9 cellular contexts compared by ENCODE assay signal in genomic region chr16:30785126-30786106, GRCh38. TPM values are rescaled to one million over a fixed set of nuclear protein-coding genes. Genes with fewer than 3 reads are reported as not detected.
DNase-seq lines count a peak whose midpoint lies in the region; ATAC-seq, FAIRE-seq and TF ChIP-seq lines count a peak whose summit lies in the region.
"Had no signal": no experiment of that assay in that cellular context is flagged by ENCODE, and none has a peak within 500 bp of the region (broad histone marks: within the 10 kb centered on the region; RNA-seq: fewer than 3 reads in every experiment).

No MANE protein-coding gene starts in this region.

- H3K27ac ChIP-seq in astrocyte (ENCODE audit: low read depth, low read length) (peak overlapping the region; percentile 52), suprapubic skin (no peak overlapping the region), kidney (ENCODE audit: low read depth in 2 of 2, low read length in 2 of 2) (no peak overlapping the region)

- H3K4me2 ChIP-seq in astrocyte (ENCODE audit: low read length) = peak overlapping the region; percentile 99

- H3K36me3 ChIP-seq in astrocyte (ENCODE audit: insufficient read depth, low read length) = peaks cover 3% of the 10 kb centered on the region
- no peaks in the 10 kb centered on the region for H3K36me3 ChIP-seq in kidney epithelial cell (ENCODE audit: control insufficient read depth, insufficient read depth, low read length)
- H3K36me3 ChIP-seq in suprapubic skin = peaks cover 31% of the 10 kb centered on the region
- peaks cover 5 to 9% of the 10 kb centered on the region in 2 donors for H3K36me3 ChIP-seq in kidney (ENCODE audit: control insufficient read depth in 1 of 2, insufficient read depth in 2 of 2, low read length in 2 of 2)

- peaks cover 18% of the 10 kb centered on the region for H3K36me3 Mint-ChIP-seq in activated T-cell treated with anti-CD3 and anti-CD28 coated beads, Interleukin-2, amount 50 U/mL, for 24 hours (ENCODE audit: low read depth)
- H3K36me3 Mint-ChIP-seq in astrocyte (ENCODE audit: low read depth, unreplicated experiment) = peaks cover 7% of the 10 kb centered on the region

- no peak for TF ChIP-seq CTCF in astrocyte (IDR thresholded peaks at IDR 0.05; ENCODE audit: insufficient read depth, low read depth, low read length)
- TF ChIP-seq CTCF in kidney epithelial cell (IDR thresholded peaks at IDR 0.05; ENCODE audit: insufficient read depth, low read length, poor library complexity, severe bottlenecking) = no peak
- no peak for TF ChIP-seq CTCF in suprapubic skin (IDR thresholded peaks at IDR 0.05)
- TF ChIP-seq CTCF in kidney (IDR thresholded peaks at IDR 0.05; ENCODE audit: borderline replicate concordance, extremely low read depth, insufficient read depth) = no peak

- H3K27me3 ChIP-seq in astrocyte (ENCODE audit: insufficient read depth, low read length) = no peaks in the 10 kb centered on the region
- H3K27me3 ChIP-seq in kidney epithelial cell (ENCODE audit: control insufficient read depth, insufficient read depth, low read length) = no peaks in the 10 kb centered on the region
- H3K27me3 ChIP-seq in suprapubic skin = no peaks in the 10 kb centered on the region

- H3K9me3 ChIP-seq in astrocyte (ENCODE audit: insufficient read depth, low read depth, low read length) (no peaks in the 10 kb centered on the region), suprapubic skin (no peaks in the 10 kb centered on the region), kidney (ENCODE audit: control insufficient read depth in 1 of 2, low read length in 2 of 2) (no peaks in the 10 kb centered on the region)

- peaks cover 4% of the 10 kb centered on the region for H3K27me3 Mint-ChIP-seq in activated T-cell treated with anti-CD3 and anti-CD28 coated beads, Interleukin-2, amount 50 U/mL, for 24 hours
- H3K27me3 Mint-ChIP-seq in astrocyte (ENCODE audit: low read depth, unreplicated experiment) = no peaks in the 10 kb centered on the region

- H3K4me1 ChIP-seq in astrocyte (ENCODE audit: insufficient read depth, low read length) (peaks cover 12% of the 10 kb centered on the region), suprapubic skin (peaks cover 27% of the 10 kb centered on the region), kidney (ENCODE audit: control insufficient read depth in 1 of 2, insufficient read depth in 1 of 2, low read depth in 1 of 2, low read length in 2 of 2) (peaks cover 0 to 6% of the 10 kb centered on the region in 2 donors)

- TF ChIP-seq POLR2A in suprapubic skin (IDR thresholded peaks at IDR 0.05) = no peak

- TF ChIP-seq EP300 in suprapubic skin (IDR thresholded peaks at IDR 0.05) = no peak

- 62% methylated on average over 7 of the region's 7 CpGs for WGBS in suprapubic skin

- peaks cover 21% of the 10 kb centered on the region for H3K4me1 Mint-ChIP-seq in activated T-cell treated with anti-CD3 and anti-CD28 coated beads, Interleukin-2, amount 50 U/mL, for 24 hours (ENCODE audit: low read depth)
- H3K4me1 Mint-ChIP-seq in astrocyte (ENCODE audit: low read depth, unreplicated experiment) = peaks cover 4% of the 10 kb centered on the region

- no peak overlapping the region for H2AFZ ChIP-seq in astrocyte (ENCODE audit: low read depth, low read length)

- H3K27ac Mint-ChIP-seq in activated T-cell treated with anti-CD3 and anti-CD28 coated beads, Interleukin-2, amount 50 U/mL, for 24 hours = no peak overlapping the region
- H3K27ac Mint-ChIP-seq in astrocyte (ENCODE audit: unreplicated experiment) = no peak overlapping the region

- no peak for ATAC-seq in HG03095 (IDR thresholded peaks at IDR 0.05; ENCODE audit: unreplicated experiment)

- peaks cover 49% of the 10 kb centered on the region for H3K79me2 ChIP-seq in astrocyte (ENCODE audit: insufficient read depth, low read length)

- H3K9me3 Mint-ChIP-seq in activated T-cell treated with anti-CD3 and anti-CD28 coated beads, Interleukin-2, amount 50 U/mL, for 24 hours = no peaks in the 10 kb centered on the region
- H3K9me3 Mint-ChIP-seq in astrocyte (ENCODE audit: unreplicated experiment) = no peaks in the 10 kb centered on the region

- FAIRE-seq in astrocyte (lab: Jason Lieb, UNC) (no peak), kidney (lab: Jason Lieb, UNC) (no peak)

- H4K20me1 ChIP-seq in astrocyte (ENCODE audit: insufficient read depth, low read length) = peaks cover 31% of the 10 kb centered on the region

- H3K4me3 Mint-ChIP-seq in activated T-cell treated with anti-CD3 and anti-CD28 coated beads, Interleukin-2, amount 50 U/mL, for 24 hours = peak overlapping the region; percentile 85
- peak overlapping the region; percentile 90 for H3K4me3 Mint-ChIP-seq in astrocyte (ENCODE audit: unreplicated experiment)

- H3K9ac ChIP-seq in astrocyte (ENCODE audit: low read length) = peak overlapping the region; percentile 96
- H3K9ac ChIP-seq in kidney (ENCODE audit: low read length in 2 of 2) = peak overlapping the region in 1 of 2 donors; percentile 77

- intact Hi-C loops in kidney (cut with DNase I) = no loop called here

- no peak for DNase-seq in activated T-cell treated with anti-CD3 and anti-CD28 coated beads, Interleukin-2, amount 50 U/mL, for 24 hours
- DNase-seq in activated T-cell treated with anti-CD3 and anti-CD28 coated beads for 4 hours (no peak), astrocyte (ENCODE audit: low read depth) (no peak), kidney epithelial cell (ENCODE audit: low read depth) (no peak), suprapubic skin (ENCODE audit: low spot score in 2 of 2) (no peak), DMS53 treated with DMSO at 0.1 percent for 48 hours (lab: John Stamatoyannopoulos, UW; ENCODE audit: unreplicated experiment) (no peak), kidney (no peak)
- DNase-seq: T-helper 9 cell had no signal

- peak overlapping the region; percentile 87 for H3K4me3 ChIP-seq in astrocyte (ENCODE audit: insufficient read depth, low read depth, low read length)
- H3K4me3 ChIP-seq in kidney epithelial cell (ENCODE audit: low read depth, low read length) = peak overlapping the region; percentile 99
- peak overlapping the region; percentile 97 for H3K4me3 ChIP-seq in suprapubic skin
- H3K4me3 ChIP-seq in kidney (ENCODE audit: low read length in 2 of 2) = peak overlapping the region in 1 of 2 donors; percentile 57

RNA-seq across cellular contexts. Expression of gene ZNF629, which starts 1.6 kb away (rescaled TPM):
- total RNA-seq in astrocyte = 17.4 and 17.6 TPM in 2 replicates
- total RNA-seq in kidney epithelial cell = 22.8 and 23.9 TPM in 2 replicates
- total RNA-seq in suprapubic skin = 10 to 100 TPM; 11.5 to 22.9 (median 16.1) TPM
- total RNA-seq in kidney = 19.8 TPM
- 8.1 TPM for polyA plus RNA-seq in kidney (ENCODE audit: insufficient read depth, low read depth, low replicate concordance)

RNA-seq across cellular contexts. Expression of gene RNF40, which starts 23.3 kb away (rescaled TPM):
- total RNA-seq in astrocyte (85.4 and 94.6 TPM in 2 replicates), kidney epithelial cell (101 and 130 TPM in 2 replicates), suprapubic skin (10 to 100 TPM; 65.6 to 89.7 (median 76.5) TPM), kidney (109 TPM)
- polyA plus RNA-seq in kidney (ENCODE audit: insufficient read depth, low read depth, low replicate concordance) = 74.3 TPM

RNA-seq across cellular contexts. Expression of gene CFAP119, which starts 23.6 kb away (rescaled TPM):
- 4.0 and 4.1 TPM in 2 replicates for total RNA-seq in astrocyte
- 1.6 and 5.7 TPM in 2 replicates for total RNA-seq in kidney epithelial cell
- 1 to 10 TPM; 3.8 to 6.7 (median 5.0) TPM for total RNA-seq in suprapubic skin
- total RNA-seq in kidney = 12.2 TPM
- polyA plus RNA-seq in kidney (ENCODE audit: insufficient read depth, low read depth, low replicate concordance) = 13.5 TPM

RNA-seq across cellular contexts. Expression of gene PHKG2, which starts 37.2 kb away (rescaled TPM):
- 31.1 and 34.2 TPM in 2 replicates for total RNA-seq in astrocyte
- 23.6 and 32.3 TPM in 2 replicates for total RNA-seq in kidney epithelial cell
- total RNA-seq in suprapubic skin = 10 to 100 TPM; 24.8 to 54.9 (median 36.1) TPM
- 27.8 TPM for total RNA-seq in kidney
- 34.9 TPM for polyA plus RNA-seq in kidney (ENCODE audit: insufficient read depth, low read depth, low replicate concordance)
